ENCODE assay signal across 16 cellular contexts in the genomic region with DNA sequence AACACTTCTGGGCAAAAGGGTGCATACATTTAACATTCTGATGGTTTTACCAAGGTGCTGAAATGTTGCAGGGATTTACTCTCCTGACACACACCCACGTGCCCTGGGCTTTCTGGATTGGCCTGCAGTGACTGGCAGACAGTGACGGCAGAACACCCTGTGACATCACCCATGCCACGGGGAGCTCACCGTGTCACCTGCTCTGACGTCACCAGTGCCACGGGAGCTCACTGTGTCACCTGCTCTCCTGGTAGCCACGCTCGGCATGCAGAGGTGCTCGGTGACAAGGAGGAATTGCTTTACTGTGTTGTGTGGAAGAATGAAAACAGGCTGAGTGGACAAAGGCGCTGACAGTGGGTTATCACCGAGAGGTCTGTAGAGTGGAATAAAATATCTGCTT.
DNase-seq lines count a peak whose midpoint lies in the region; ATAC-seq and TF ChIP-seq lines count a peak whose summit lies in the region.
"Had no signal": no experiment of that assay in that cellular context is flagged by ENCODE, and none has a peak within 500 bp of the region (broad histone marks: within the 10 kb centered on the region; RNA-seq: fewer than 3 reads in every experiment).

No MANE protein-coding gene starts in this region.

- H2AFZ ChIP-seq in OCI-LY1 (ENCODE audit: low read length): no peak overlapping the region; the same call in 1 of the 2 replicates

- H3K27ac Mint-ChIP-seq in activated T-cell treated with anti-CD3 and anti-CD28 coated beads, Interleukin-2, amount 50 U/mL, for 24 hours: peak overlapping the region; percentile 97
- H3K27ac Mint-ChIP-seq: mesothelial cell of epicardium had no signal

- no peaks in the 10 kb centered on the region for H4K20me1 ChIP-seq in OCI-LY1 (ENCODE audit: insufficient read depth, low read length)

- H3K9me3 Mint-ChIP-seq in activated T-cell treated with anti-CD3 and anti-CD28 coated beads, Interleukin-2, amount 50 U/mL, for 24 hours: peaks cover 8% of the 10 kb centered on the region
- H3K9me3 Mint-ChIP-seq: mesothelial cell of epicardium had no signal

- no peaks in the 10 kb centered on the region for H3K27me3 ChIP-seq in OCI-LY1 (ENCODE audit: insufficient read depth, low read length)
- H3K27me3 ChIP-seq: ascending aorta, colonic mucosa had no signal

- H3K9me3 ChIP-seq in OCI-LY1 (ENCODE audit: low read length): peaks cover 8% of the 10 kb centered on the region
- H3K9me3 ChIP-seq: ascending aorta, colonic mucosa had no signal

- no peak overlapping the region for H3K4me3 ChIP-seq in OCI-LY1 (ENCODE audit: low read depth, low read length, poor library complexity, severe bottlenecking)
- H3K4me3 ChIP-seq: ascending aorta, colonic mucosa had no signal

- no peaks in the 10 kb centered on the region for H3K79me2 ChIP-seq in OCI-LY1 (ENCODE audit: insufficient read depth, low read length)

- peaks cover 5% of the 10 kb centered on the region for H3K36me3 ChIP-seq in OCI-LY1 (ENCODE audit: insufficient read depth, low read length)
- H3K36me3 ChIP-seq: colonic mucosa had no signal

- peaks cover 13% of the 10 kb centered on the region for H3K4me1 ChIP-seq in OCI-LY1 (ENCODE audit: insufficient read depth, low read length, severe bottlenecking)
- H3K4me1 ChIP-seq: ascending aorta, colonic mucosa had no signal

- ATAC-seq in HG02870 (IDR thresholded peaks at IDR 0.05; ENCODE audit: unreplicated experiment): no peak
- no peak for ATAC-seq in HG03175 (IDR thresholded peaks at IDR 0.05; ENCODE audit: unreplicated experiment)

- H3K4me2 ChIP-seq in OCI-LY1 (ENCODE audit: low read length): no peak overlapping the region

- H3K9ac ChIP-seq in OCI-LY1 (ENCODE audit: low read length): no peak overlapping the region

- intact Hi-C loops in posterior vena cava (cut with DNase I): no loop called here

- no peaks in the 10 kb centered on the region for H3K9me2 ChIP-seq in OCI-LY1 (ENCODE audit: low read depth, low read length)

- DNase-seq in activated T-cell treated with anti-CD3 and anti-CD28 coated beads, Interleukin-2, amount 50 U/mL, for 24 hours: no peak
- DNase-seq in activated T-cell treated with anti-CD3 and anti-CD28 coated beads for 4 hours: no peak
- DNase-seq in caudate nucleus (lab: John Stamatoyannopoulos, UW): peak in 8 of 61 donors; percentile 14 to 89 (median 36)
- DNase-seq in posterior vena cava (ENCODE audit: low spot score): peak; percentile 68
- DNase-seq in iPS-NIHi11 (ENCODE audit: low spot score): no peak
- DNase-seq: colonic mucosa, erythroblast, NCI-H187 treated with DMSO at 0.1 percent for 48 hours, NCI-H526, occipital lobe, trophoblast cell had no signal

- no peaks in the 10 kb centered on the region for H3F3A ChIP-seq in OCI-LY1 (ENCODE audit: insufficient read depth, low read length)

- H3K36me3 Mint-ChIP-seq in activated T-cell treated with anti-CD3 and anti-CD28 coated beads, Interleukin-2, amount 50 U/mL, for 24 hours (ENCODE audit: low read depth): peaks cover 11% of the 10 kb centered on the region

- TF ChIP-seq CTCF in OCI-LY1 (IDR thresholded peaks at IDR 0.05; ENCODE audit: low read length): no peak

- peaks cover 18% of the 10 kb centered on the region for H3K4me1 Mint-ChIP-seq in activated T-cell treated with anti-CD3 and anti-CD28 coated beads, Interleukin-2, amount 50 U/mL, for 24 hours (ENCODE audit: low read depth)

- H3K4me3 Mint-ChIP-seq in activated T-cell treated with anti-CD3 and anti-CD28 coated beads, Interleukin-2, amount 50 U/mL, for 24 hours: no peak overlapping the region
- H3K4me3 Mint-ChIP-seq: mesothelial cell of epicardium had no signal

- H3K27ac ChIP-seq in OCI-LY1 (ENCODE audit: low read depth, low read length, poor library complexity, severe bottlenecking) (peak overlapping the region; percentile 55), caudate nucleus (ENCODE audit: low read depth, low read length) (peak overlapping the region; percentile 52)
- H3K27ac ChIP-seq: ascending aorta had no signal

- no peaks in the 10 kb centered on the region for H3K27me3 Mint-ChIP-seq in activated T-cell treated with anti-CD3 and anti-CD28 coated beads, Interleukin-2, amount 50 U/mL, for 24 hours
